In genomic region chr12:124856842-124857178, GRCh38 we compare ENCODE assay signal across 10 cellular contexts.
"Had no signal": no experiment of that assay in that cellular context is flagged by ENCODE, and none has a peak within 500 bp of the region (broad histone marks: within the 10 kb centered on the region; RNA-seq: fewer than 3 reads in every experiment).

No MANE protein-coding gene starts in this region.

- ATAC-seq: T-helper 17 cell had no signal

- H3K27ac ChIP-seq: brain microvascular endothelial cell, suprapubic skin had no signal

- H3K4me3 Mint-ChIP-seq: T-helper 17 cell had no signal

- FAIRE-seq: small intestine had no signal

- H3K27me3 ChIP-seq: brain microvascular endothelial cell, esophagus muscularis mucosa, ovary, suprapubic skin, upper lobe of left lung had no signal

- H3K9me3 ChIP-seq: esophagus muscularis mucosa, ovary, suprapubic skin, upper lobe of left lung had no signal

- H3K4me3 ChIP-seq: esophagus muscularis mucosa, ovary, suprapubic skin, upper lobe of left lung had no signal

- H3K36me3 ChIP-seq: esophagus muscularis mucosa, ovary, suprapubic skin, upper lobe of left lung had no signal

- DNase-seq: activated naive CD4-positive, alpha-beta T cell treated with anti-CD3 and anti-CD28 coated beads, Interleukin-2, amount 50 U/mL, for 16 hours; amniotic stem cell; brain microvascular endothelial cell; mesendoderm; small intestine; T-helper 17 cell; upper lobe of left lung had no signal
